In genomic region chr6:134316733-134317431, GRCh38 we compare ENCODE assay signal across 8 cellular contexts. TPM values are rescaled to one million over a fixed set of nuclear protein-coding genes. Genes with fewer than 3 reads are reported as not detected.
DNase-seq lines count a peak whose midpoint lies in the region; ATAC-seq, FAIRE-seq and TF ChIP-seq lines count a peak whose summit lies in the region.

No MANE protein-coding gene starts in this region.

- H3K79me2 ChIP-seq in astrocyte (ENCODE audit: insufficient read depth, low read length): no peaks in the 10 kb centered on the region

- H3K4me3 Mint-ChIP-seq in MCF 10A (ENCODE audit: unreplicated experiment) (no peak overlapping the region), astrocyte (ENCODE audit: unreplicated experiment) (peak overlapping the region; percentile 85)

- H3K27me3 Mint-ChIP-seq in MCF 10A (ENCODE audit: insufficient read depth, unreplicated experiment) (no peaks in the 10 kb centered on the region), astrocyte (ENCODE audit: low read depth, unreplicated experiment) (peaks cover 28% of the 10 kb centered on the region)

- DNase-seq in breast epithelium (ENCODE audit: low spot score in 2 of 2) (no peak), MCF 10A (ENCODE audit: unreplicated experiment) (no peak), astrocyte (ENCODE audit: low read depth) (no peak), left lung (no peak), tibial nerve (ENCODE audit: low spot score in 2 of 2) (no peak), left colon (no peak), cerebellum (ENCODE audit: low spot score) (no peak), germinal center (ENCODE audit: low spot score) (no peak)

- CTCF ChIA-PET in MCF 10A (lab: Yijun Ruan, JAX): interaction anchor here (0.6 to 1.5 kb wide), 4 partner anchors 9 to 427 kb away, joined by 3 to 4 read pairs (median 4); no protein-coding TSS in a partner anchor

- no peaks in the 10 kb centered on the region for H3K4me1 ChIP-seq in breast epithelium
- peaks cover 6% of the 10 kb centered on the region for H3K4me1 ChIP-seq in astrocyte (ENCODE audit: insufficient read depth, low read length)
- peaks cover 0 to 10% of the 10 kb centered on the region in 2 donors for H3K4me1 ChIP-seq in left lung
- peaks cover 0 to 22% (median 3%) of the 10 kb centered on the region in 4 donors for H3K4me1 ChIP-seq in tibial nerve

- no peak for ATAC-seq in left lung
- ATAC-seq in left colon: no peak

- H3K27ac Mint-ChIP-seq in MCF 10A (ENCODE audit: low read depth, unreplicated experiment) (no peak overlapping the region), astrocyte (ENCODE audit: unreplicated experiment) (no peak overlapping the region)

- TF ChIP-seq CTCF in breast epithelium (IDR thresholded peaks at IDR 0.05): no peak
- no peak for TF ChIP-seq CTCF in MCF 10A (IDR thresholded peaks at IDR 0.05; ENCODE audit: unreplicated experiment)
- TF ChIP-seq CTCF in astrocyte (IDR thresholded peaks at IDR 0.05; ENCODE audit: insufficient read depth, low read depth, low read length): no peak
- no peak for TF ChIP-seq CTCF in left lung (IDR thresholded peaks at IDR 0.05)
- no peak for TF ChIP-seq CTCF in tibial nerve (IDR thresholded peaks at IDR 0.05)

- no peaks in the 10 kb centered on the region for H3K36me3 Mint-ChIP-seq in MCF 10A (ENCODE audit: insufficient read depth, unreplicated experiment)
- no peaks in the 10 kb centered on the region for H3K36me3 Mint-ChIP-seq in astrocyte (ENCODE audit: low read depth, unreplicated experiment)

- no peaks in the 10 kb centered on the region for H3K36me3 ChIP-seq in breast epithelium
- H3K36me3 ChIP-seq in astrocyte (ENCODE audit: insufficient read depth, low read length): no peaks in the 10 kb centered on the region
- no peaks in the 10 kb centered on the region for H3K36me3 ChIP-seq in left lung
- no peaks in the 10 kb centered on the region for H3K36me3 ChIP-seq in tibial nerve

- no peaks in the 10 kb centered on the region for H3K9me3 ChIP-seq in breast epithelium
- no peaks in the 10 kb centered on the region for H3K9me3 ChIP-seq in astrocyte (ENCODE audit: insufficient read depth, low read depth, low read length)
- peaks cover 0 to 10% of the 10 kb centered on the region in 2 donors for H3K9me3 ChIP-seq in left lung
- H3K9me3 ChIP-seq in tibial nerve: no peaks in the 10 kb centered on the region

- H3K27ac ChIP-seq in breast epithelium (peak overlapping the region; percentile 5 to 50), astrocyte (ENCODE audit: low read depth, low read length) (no peak overlapping the region), left lung (no peak overlapping the region), tibial nerve (peak overlapping the region; percentile 5 to 82 (median 42))

- no peak for TF ChIP-seq EP300 in tibial nerve (IDR thresholded peaks at IDR 0.05)

- no peaks in the 10 kb centered on the region for H3K9me3 Mint-ChIP-seq in MCF 10A (ENCODE audit: unreplicated experiment)
- peaks cover 3% of the 10 kb centered on the region for H3K9me3 Mint-ChIP-seq in astrocyte (ENCODE audit: unreplicated experiment)

- no peak for FAIRE-seq in astrocyte (lab: Jason Lieb, UNC)

- H2AFZ ChIP-seq in astrocyte (ENCODE audit: low read depth, low read length): peak overlapping the region; percentile 88

- intact Hi-C loops in breast epithelium (cut with DNase I; ENCODE audit: low total_unique reads) (no loop called here), MCF 10A (cut with micrococcal nuclease) (no loop called here), left lung (cut with DNase I) (no loop called here), left colon (cut with DNase I, micrococcal nuclease) (no loop called here)

- H3K27me3 ChIP-seq in breast epithelium (peaks cover 0 to 3% of the 10 kb centered on the region in 2 donors), astrocyte (ENCODE audit: insufficient read depth, low read length) (no peaks in the 10 kb centered on the region), left lung (peaks cover 17 to 40% of the 10 kb centered on the region in 2 donors), tibial nerve (no peaks in the 10 kb centered on the region)

- H3K4me3 ChIP-seq in breast epithelium (peak overlapping the region in 2 of 3 donors; percentile 55 to 73), astrocyte (ENCODE audit: insufficient read depth, low read depth, low read length) (peak overlapping the region; percentile 73), left lung (peak overlapping the region; percentile 32 to 38), tibial nerve (peak overlapping the region; percentile 35 to 68 (median 46))

- WGBS in tibial nerve, 2 donors: 43 to 46% methylated on average over 6 of the region's 6 CpGs

- no peak for TF ChIP-seq POLR2A in breast epithelium (IDR thresholded peaks at IDR 0.05)
- TF ChIP-seq POLR2A in tibial nerve (IDR thresholded peaks at IDR 0.05): no peak

- H3K4me1 Mint-ChIP-seq in MCF 10A (ENCODE audit: insufficient read depth, unreplicated experiment): no peaks in the 10 kb centered on the region
- H3K4me1 Mint-ChIP-seq in astrocyte (ENCODE audit: low read depth, unreplicated experiment): peaks cover 7% of the 10 kb centered on the region

- no peaks in the 10 kb centered on the region for H4K20me1 ChIP-seq in astrocyte (ENCODE audit: insufficient read depth, low read length)

- H3K4me2 ChIP-seq in astrocyte (ENCODE audit: low read length): peak overlapping the region; percentile 100

- POLR2A ChIA-PET in MCF 10A (lab: Yijun Ruan, JAX): no interaction called here

- no TSS peak for BruUV-seq in MCF 10A (replicated peaks; lab: Mats Ljungman, UMichigan)

- H3K9ac ChIP-seq in astrocyte (ENCODE audit: low read length): peak overlapping the region; percentile 80

RNA-seq across cellular contexts. Expression of gene SGK1, which starts 1.0 kb away (rescaled TPM):
- total RNA-seq in breast epithelium: 100 to 1,000 TPM; 104 to 459 (median 193) TPM
- 20.8 and 30.8 TPM in 2 replicates for total RNA-seq in MCF 10A (2022)
- 117 and 118 TPM in 2 replicates for total RNA-seq in astrocyte
- 100 to 1,000 TPM; 154 to 236 TPM for total RNA-seq in left lung
- 100 to 1,000 TPM; 103 to 127 (median 116) TPM for total RNA-seq in tibial nerve
- 100 to 1,000 TPM in 1 of 2 donors, 10 to 100 TPM in 1; 63.5 to 728 TPM for total RNA-seq in left colon
- total RNA-seq in cerebellum: 55.3 TPM

Comparison
In these comparisons a context has a peak if more than half of its experiments do, and no peak if none do; other contexts are left out.
1. H3K27ac ChIP-seq: peak in breast epithelium (2 of 2) and tibial nerve (4 of 4); none in astrocyte (single experiment) and left lung (0 of 2).
2. Peak in every context shown above with its lines, with median percentiles within 50 percentile points of each other: H3K4me3 ChIP-seq.